ENCODE assay signal across 8 cellular contexts in genomic region chr9:125190371-125190801, GRCh38. TPM values are rescaled to one million over a fixed set of nuclear protein-coding genes. Genes with fewer than 3 reads are reported as not detected.
DNase-seq lines count a peak whose midpoint lies in the region; ATAC-seq and TF ChIP-seq lines count a peak whose summit lies in the region.

No MANE protein-coding gene starts in this region.

- no peaks in the 10 kb centered on the region for H3K4me1 ChIP-seq in foreskin keratinocyte

- H3K27ac Mint-ChIP-seq in activated T-cell treated with anti-CD3 and anti-CD28 coated beads, Interleukin-2, amount 50 U/mL, for 24 hours, result peak overlapping the region; percentile 97

- no peaks in the 10 kb centered on the region for H3K27me3 ChIP-seq in foreskin keratinocyte

- in situ Hi-C loops in ACHN (cut with HindIII; ENCODE audit: low pct_ligation_motif_present, low pct_unique_long_range_greater_than_20kb, low sequenced_read_pairs), result no loop called here

- peaks cover 30% of the 10 kb centered on the region for H3K36me3 Mint-ChIP-seq in activated T-cell treated with anti-CD3 and anti-CD28 coated beads, Interleukin-2, amount 50 U/mL, for 24 hours (ENCODE audit: low read depth)

- H3K9me3 Mint-ChIP-seq in activated T-cell treated with anti-CD3 and anti-CD28 coated beads, Interleukin-2, amount 50 U/mL, for 24 hours, result no peaks in the 10 kb centered on the region

- no peak for TF ChIP-seq CTCF in foreskin keratinocyte (conservative IDR thresholded peaks at IDR 0.05)

- peak in 2 of 3 donors; percentile 8 to 18 for DNase-seq in stimulated activated CD4-positive, alpha-beta T cell treated with anti-CD3 and anti-CD28 coated beads, Interleukin-12 subunit alpha, Interleukin-12 subunit beta, amount 100 ng/mL, for 48 hours (ENCODE audit: low read depth in 2 of 3, low spot score in 1 of 3)
- no peak for DNase-seq in stimulated activated CD4-positive, alpha-beta T cell treated with anti-CD3 and anti-CD28 coated beads, Interleukin-4, amount 100 ng/mL, for 4 hours
- peak; percentile 58 for DNase-seq in activated T-cell treated with anti-CD3 and anti-CD28 coated beads, Interleukin-2, amount 50 U/mL, for 24 hours
- DNase-seq in foreskin keratinocyte, result no peak
- no peak for DNase-seq in sciatic nerve (ENCODE audit: low spot score)
- DNase-seq in ACHN, result no peak
- no peak for DNase-seq in midbrain (lab: John Stamatoyannopoulos, UW)
- no peak for DNase-seq in mucosa of gallbladder (ENCODE audit: low spot score)

- ATAC-seq in foreskin keratinocyte (no peak), sciatic nerve (peak; percentile 13)

- H3K27me3 Mint-ChIP-seq in activated T-cell treated with anti-CD3 and anti-CD28 coated beads, Interleukin-2, amount 50 U/mL, for 24 hours, result no peaks in the 10 kb centered on the region

- H3K4me3 Mint-ChIP-seq in activated T-cell treated with anti-CD3 and anti-CD28 coated beads, Interleukin-2, amount 50 U/mL, for 24 hours, result peak overlapping the region; percentile 97

- intact Hi-C loops in sciatic nerve (cut with DNase I), result no loop called here

- H3K27ac ChIP-seq in foreskin keratinocyte, result peak overlapping the region; percentile 45

- peaks cover 68% of the 10 kb centered on the region for H3K4me1 Mint-ChIP-seq in activated T-cell treated with anti-CD3 and anti-CD28 coated beads, Interleukin-2, amount 50 U/mL, for 24 hours (ENCODE audit: low read depth)

RNA-seq across cellular contexts. Expression of gene PPP6C, which starts 0.8 kb away (rescaled TPM):
- total RNA-seq in foreskin keratinocyte (30.0 and 30.1 TPM in 2 replicates), sciatic nerve (37.3 TPM), mucosa of gallbladder (36.4 TPM)
- polyA plus RNA-seq in foreskin keratinocyte, result 18.8 and 21.7 TPM in 2 replicates

RNA-seq across cellular contexts. Expression of gene RABEPK, which starts 10.0 kb away (rescaled TPM):
- total RNA-seq in foreskin keratinocyte (30.4 and 33.2 TPM in 2 replicates), sciatic nerve (14.4 TPM), mucosa of gallbladder (10.5 TPM)
- 31.6 and 33.5 TPM in 2 replicates for polyA plus RNA-seq in foreskin keratinocyte

RNA-seq across cellular contexts. Expression of gene SCAI, which starts 47.1 kb away (rescaled TPM):
- 3.5 and 3.7 TPM in 2 replicates for total RNA-seq in foreskin keratinocyte
- 1.1 and 1.2 TPM in 2 replicates for polyA plus RNA-seq in foreskin keratinocyte
- total RNA-seq in sciatic nerve, result 13.7 TPM
- 6.0 TPM for total RNA-seq in mucosa of gallbladder

RNA-seq across cellular contexts. Expression of gene HSPA5, which starts 50.8 kb away (rescaled TPM):
- 315 and 402 TPM in 2 replicates for total RNA-seq in foreskin keratinocyte
- polyA plus RNA-seq in foreskin keratinocyte, result 333 and 386 TPM in 2 replicates
- 172 TPM for total RNA-seq in sciatic nerve
- total RNA-seq in mucosa of gallbladder, result 363 TPM

Comparison
In these comparisons a context has a peak if more than half of its experiments do, and no peak if none do; other contexts are left out.
1. DNase-seq: peak in stimulated activated CD4-positive, alpha-beta T cell treated with anti-CD3 and anti-CD28 coated beads, Interleukin-12 subunit alpha, Interleukin-12 subunit beta, amount 100 ng/mL, for 48 hours (2 of 3) and activated T-cell treated with anti-CD3 and anti-CD28 coated beads, Interleukin-2, amount 50 U/mL, for 24 hours (single experiment); none in stimulated activated CD4-positive, alpha-beta T cell treated with anti-CD3 and anti-CD28 coated beads, Interleukin-4, amount 100 ng/mL, for 4 hours (0 of 2), foreskin keratinocyte (0 of 2), sciatic nerve (single experiment), ACHN (single experiment), midbrain (single experiment) and mucosa of gallbladder (single experiment).